ENCODE assay signal across 1 cellular context in the genomic region with DNA sequence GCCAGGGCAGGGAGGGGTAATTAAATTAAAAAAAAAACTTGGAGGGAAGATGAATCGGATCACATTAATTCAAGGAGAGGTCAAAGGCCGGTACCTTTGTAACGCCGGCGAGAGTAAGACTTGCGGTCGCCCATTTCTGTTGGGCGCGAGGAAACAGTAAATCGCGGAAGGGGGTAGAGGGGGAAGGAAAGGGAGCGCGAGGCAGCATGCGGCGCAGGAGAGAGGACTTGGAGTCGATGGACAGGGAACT.
TF ChIP-seq lines count a peak whose summit lies in the region.

No MANE protein-coding gene starts in this region.

TF ChIP-seq in HepG2, 621 proteins besides CTCF, POLR2A, EP300 and RAD21 (continued from another document and continues in another):
- TF ChIP-seq, protein P1, sequence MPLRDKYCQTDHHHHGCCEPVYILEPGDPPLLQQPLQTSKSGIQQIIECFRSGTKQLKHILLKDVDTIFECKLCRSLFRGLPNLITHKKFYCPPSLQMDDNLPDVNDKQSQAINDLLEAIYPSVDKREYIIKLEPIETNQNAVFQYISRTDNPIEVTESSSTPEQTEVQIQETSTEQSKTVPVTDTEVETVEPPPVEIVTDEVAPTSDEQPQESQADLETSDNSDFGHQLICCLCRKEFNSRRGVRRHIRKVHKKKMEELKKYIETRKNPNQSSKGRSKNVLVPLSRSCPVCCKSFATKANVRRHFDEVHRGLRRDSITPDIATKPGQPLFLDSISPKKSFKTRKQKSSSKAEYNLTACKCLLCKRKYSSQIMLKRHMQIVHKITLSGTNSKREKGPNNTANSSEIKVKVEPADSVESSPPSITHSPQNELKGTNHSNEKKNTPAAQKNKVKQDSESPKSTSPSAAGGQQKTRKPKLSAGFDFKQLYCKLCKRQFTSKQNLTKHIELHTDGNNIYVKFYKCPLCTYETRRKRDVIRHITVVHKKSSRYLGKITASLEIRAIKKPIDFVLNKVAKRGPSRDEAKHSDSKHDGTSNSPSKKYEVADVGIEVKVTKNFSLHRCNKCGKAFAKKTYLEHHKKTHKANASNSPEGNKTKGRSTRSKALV (CRISPR knock-in tag; IDR thresholded peaks at IDR 0.05), result peak; percentile 40; the same call in 1 of the 2 replicates
- TF ChIP-seq TRIM24 (CRISPR knock-in tag; IDR thresholded peaks at IDR 0.05) (no peak), ZIK1 (CRISPR knock-in tag; IDR thresholded peaks at IDR 0.05; ENCODE audit: borderline replicate concordance, low read depth) (0 out of 2 replicates have a peak, but pooled peaks have one; percentile 42), JUN (CRISPR knock-in tag; IDR thresholded peaks at IDR 0.05) (no peak), GATAD1 (CRISPR knock-in tag; IDR thresholded peaks at IDR 0.05) (no peak), ZNF30 (CRISPR knock-in tag; IDR thresholded peaks at IDR 0.05) (0 out of 2 replicates have a peak, but pooled peaks have one; percentile 48), ATF7-NPFF (CRISPR knock-in tag; IDR thresholded peaks at IDR 0.05; ENCODE audit: low read depth) (no peak; the same call in 1 of the 2 replicates), CBX5 (CRISPR knock-in tag; IDR thresholded peaks at IDR 0.05; ENCODE audit: borderline replicate concordance) (no peak), ZNF782 (CRISPR knock-in tag; IDR thresholded peaks at IDR 0.05; ENCODE audit: borderline replicate concordance) (0 out of 2 replicates have a peak, but pooled peaks have one; percentile 46), MAZ (IDR thresholded peaks at IDR 0.05; ENCODE audit: borderline replicate concordance, low read depth, low read length) (no peak), MAZ (CRISPR knock-in tag; IDR thresholded peaks at IDR 0.05; ENCODE audit: low read depth) (peak; percentile 59; the same call in 1 of the 2 replicates), ZNF616 (CRISPR knock-in tag; IDR thresholded peaks at IDR 0.05; ENCODE audit: low read depth) (peak; percentile 91; the same call in 1 of the 2 replicates), MIXL1 (CRISPR knock-in tag; IDR thresholded peaks at IDR 0.05) (peak; percentile 17), ARHGAP35 (CRISPR knock-in tag; IDR thresholded peaks at IDR 0.05; ENCODE audit: borderline replicate concordance) (no peak; the same call in 1 of the 2 replicates)
- TF ChIP-seq, protein P2, sequence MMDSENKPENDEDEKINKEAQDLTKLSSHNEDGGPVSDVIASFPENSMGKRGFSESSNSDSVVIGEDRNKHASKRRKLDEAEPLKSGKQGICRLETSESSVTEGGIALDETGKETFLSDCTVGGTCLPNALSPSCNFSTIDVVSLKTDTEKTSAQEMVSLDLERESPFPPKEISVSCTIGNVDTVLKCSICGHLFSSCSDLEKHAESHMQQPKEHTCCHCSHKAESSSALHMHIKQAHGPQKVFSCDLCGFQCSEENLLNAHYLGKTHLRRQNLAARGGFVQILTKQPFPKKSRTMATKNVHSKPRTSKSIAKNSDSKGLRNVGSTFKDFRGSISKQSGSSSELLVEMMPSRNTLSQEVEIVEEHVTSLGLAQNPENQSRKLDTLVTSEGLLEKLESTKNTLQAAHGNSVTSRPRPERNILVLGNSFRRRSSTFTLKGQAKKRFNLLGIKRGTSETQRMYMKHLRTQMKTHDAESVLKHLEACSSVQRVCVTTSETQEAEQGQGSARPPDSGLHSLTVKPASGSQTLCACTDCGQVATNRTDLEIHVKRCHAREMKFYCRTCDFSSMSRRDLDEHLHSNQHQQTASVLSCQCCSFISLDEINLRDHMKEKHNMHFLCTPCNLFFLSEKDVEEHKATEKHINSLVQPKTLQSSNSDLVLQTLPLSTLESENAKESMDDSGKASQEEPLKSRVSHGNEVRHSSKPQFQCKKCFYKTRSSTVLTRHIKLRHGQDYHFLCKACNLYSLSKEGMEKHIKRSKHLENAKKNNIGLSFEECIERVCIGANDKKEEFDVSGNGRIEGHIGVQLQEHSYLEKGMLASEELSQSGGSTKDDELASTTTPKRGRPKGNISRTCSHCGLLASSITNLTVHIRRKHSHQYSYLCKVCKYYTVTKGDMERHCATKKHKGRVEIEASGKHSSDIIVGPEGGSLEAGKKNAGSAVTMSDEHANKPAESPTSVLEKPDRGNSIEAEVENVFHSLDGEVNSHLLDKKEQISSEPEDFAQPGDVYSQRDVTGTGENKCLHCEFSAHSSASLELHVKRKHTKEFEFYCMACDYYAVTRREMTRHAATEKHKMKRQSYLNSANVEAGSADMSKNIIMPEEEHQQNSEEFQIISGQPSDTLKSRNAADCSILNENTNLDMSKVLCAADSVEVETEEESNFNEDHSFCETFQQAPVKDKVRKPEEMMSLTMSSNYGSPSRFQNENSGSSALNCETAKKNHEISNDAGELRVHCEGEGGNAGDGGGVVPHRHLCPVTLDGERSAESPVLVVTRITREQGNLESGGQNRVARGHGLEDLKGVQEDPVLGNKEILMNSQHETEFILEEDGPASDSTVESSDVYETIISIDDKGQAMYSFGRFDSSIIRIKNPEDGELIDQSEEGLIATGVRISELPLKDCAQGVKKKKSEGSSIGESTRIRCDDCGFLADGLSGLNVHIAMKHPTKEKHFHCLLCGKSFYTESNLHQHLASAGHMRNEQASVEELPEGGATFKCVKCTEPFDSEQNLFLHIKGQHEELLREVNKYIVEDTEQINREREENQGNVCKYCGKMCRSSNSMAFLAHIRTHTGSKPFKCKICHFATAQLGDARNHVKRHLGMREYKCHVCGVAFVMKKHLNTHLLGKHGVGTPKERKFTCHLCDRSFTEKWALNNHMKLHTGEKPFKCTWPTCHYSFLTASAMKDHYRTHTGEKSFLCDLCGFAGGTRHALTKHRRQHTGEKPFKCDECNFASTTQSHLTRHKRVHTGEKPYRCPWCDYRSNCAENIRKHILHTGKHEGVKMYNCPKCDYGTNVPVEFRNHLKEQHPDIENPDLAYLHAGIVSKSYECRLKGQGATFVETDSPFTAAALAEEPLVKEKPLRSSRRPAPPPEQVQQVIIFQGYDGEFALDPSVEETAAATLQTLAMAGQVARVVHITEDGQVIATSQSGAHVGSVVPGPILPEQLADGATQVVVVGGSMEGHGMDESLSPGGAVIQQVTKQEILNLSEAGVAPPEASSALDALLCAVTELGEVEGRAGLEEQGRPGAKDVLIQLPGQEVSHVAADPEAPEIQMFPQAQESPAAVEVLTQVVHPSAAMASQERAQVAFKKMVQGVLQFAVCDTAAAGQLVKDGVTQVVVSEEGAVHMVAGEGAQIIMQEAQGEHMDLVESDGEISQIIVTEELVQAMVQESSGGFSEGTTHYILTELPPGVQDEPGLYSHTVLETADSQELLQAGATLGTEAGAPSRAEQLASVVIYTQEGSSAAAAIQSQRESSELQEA (CRISPR knock-in tag; IDR thresholded peaks at IDR 0.05; ENCODE audit: not compliant biosample characterization), result peak; percentile 33
- TF ChIP-seq, protein P3, sequence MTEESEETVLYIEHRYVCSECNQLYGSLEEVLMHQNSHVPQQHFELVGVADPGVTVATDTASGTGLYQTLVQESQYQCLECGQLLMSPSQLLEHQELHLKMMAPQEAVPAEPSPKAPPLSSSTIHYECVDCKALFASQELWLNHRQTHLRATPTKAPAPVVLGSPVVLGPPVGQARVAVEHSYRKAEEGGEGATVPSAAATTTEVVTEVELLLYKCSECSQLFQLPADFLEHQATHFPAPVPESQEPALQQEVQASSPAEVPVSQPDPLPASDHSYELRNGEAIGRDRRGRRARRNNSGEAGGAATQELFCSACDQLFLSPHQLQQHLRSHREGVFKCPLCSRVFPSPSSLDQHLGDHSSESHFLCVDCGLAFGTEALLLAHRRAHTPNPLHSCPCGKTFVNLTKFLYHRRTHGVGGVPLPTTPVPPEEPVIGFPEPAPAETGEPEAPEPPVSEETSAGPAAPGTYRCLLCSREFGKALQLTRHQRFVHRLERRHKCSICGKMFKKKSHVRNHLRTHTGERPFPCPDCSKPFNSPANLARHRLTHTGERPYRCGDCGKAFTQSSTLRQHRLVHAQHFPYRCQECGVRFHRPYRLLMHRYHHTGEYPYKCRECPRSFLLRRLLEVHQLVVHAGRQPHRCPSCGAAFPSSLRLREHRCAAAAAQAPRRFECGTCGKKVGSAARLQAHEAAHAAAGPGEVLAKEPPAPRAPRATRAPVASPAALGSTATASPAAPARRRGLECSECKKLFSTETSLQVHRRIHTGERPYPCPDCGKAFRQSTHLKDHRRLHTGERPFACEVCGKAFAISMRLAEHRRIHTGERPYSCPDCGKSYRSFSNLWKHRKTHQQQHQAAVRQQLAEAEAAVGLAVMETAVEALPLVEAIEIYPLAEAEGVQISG (CRISPR knock-in tag; IDR thresholded peaks at IDR 0.05), result peak; percentile 36; the same call in 1 of the 2 replicates
- TF ChIP-seq, protein P4, sequence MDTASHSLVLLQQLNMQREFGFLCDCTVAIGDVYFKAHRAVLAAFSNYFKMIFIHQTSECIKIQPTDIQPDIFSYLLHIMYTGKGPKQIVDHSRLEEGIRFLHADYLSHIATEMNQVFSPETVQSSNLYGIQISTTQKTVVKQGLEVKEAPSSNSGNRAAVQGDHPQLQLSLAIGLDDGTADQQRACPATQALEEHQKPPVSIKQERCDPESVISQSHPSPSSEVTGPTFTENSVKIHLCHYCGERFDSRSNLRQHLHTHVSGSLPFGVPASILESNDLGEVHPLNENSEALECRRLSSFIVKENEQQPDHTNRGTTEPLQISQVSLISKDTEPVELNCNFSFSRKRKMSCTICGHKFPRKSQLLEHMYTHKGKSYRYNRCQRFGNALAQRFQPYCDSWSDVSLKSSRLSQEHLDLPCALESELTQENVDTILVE (CRISPR knock-in tag; IDR thresholded peaks at IDR 0.05), result no peak; the same call in 1 of the 2 replicates
- TF ChIP-seq, protein P5, sequence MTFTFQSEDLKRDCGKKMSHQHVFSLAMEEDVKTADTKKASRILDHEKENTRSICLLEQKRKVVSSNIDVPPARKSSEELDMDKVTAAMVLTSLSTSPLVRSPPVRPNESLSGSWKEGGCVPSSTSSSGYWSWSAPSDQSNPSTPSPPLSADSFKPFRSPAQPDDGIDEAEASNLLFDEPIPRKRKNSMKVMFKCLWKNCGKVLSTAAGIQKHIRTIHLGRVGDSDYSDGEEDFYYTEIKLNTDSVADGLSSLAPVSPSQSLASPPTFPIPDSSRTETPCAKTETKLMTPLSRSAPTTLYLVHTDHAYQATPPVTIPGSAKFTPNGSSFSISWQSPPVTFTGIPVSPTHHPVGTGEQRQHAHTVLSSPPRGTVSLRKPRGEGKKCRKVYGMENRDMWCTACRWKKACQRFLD (CRISPR knock-in tag; IDR thresholded peaks at IDR 0.05; ENCODE audit: borderline replicate concordance), result peak; percentile 90; the same call in 1 of the 2 replicates
- TF ChIP-seq, protein P6, sequence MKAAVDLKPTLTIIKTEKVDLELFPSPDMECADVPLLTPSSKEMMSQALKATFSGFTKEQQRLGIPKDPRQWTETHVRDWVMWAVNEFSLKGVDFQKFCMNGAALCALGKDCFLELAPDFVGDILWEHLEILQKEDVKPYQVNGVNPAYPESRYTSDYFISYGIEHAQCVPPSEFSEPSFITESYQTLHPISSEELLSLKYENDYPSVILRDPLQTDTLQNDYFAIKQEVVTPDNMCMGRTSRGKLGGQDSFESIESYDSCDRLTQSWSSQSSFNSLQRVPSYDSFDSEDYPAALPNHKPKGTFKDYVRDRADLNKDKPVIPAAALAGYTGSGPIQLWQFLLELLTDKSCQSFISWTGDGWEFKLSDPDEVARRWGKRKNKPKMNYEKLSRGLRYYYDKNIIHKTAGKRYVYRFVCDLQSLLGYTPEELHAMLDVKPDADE (CRISPR knock-in tag; IDR thresholded peaks at IDR 0.05), result no peak
- TF ChIP-seq, protein P7, sequence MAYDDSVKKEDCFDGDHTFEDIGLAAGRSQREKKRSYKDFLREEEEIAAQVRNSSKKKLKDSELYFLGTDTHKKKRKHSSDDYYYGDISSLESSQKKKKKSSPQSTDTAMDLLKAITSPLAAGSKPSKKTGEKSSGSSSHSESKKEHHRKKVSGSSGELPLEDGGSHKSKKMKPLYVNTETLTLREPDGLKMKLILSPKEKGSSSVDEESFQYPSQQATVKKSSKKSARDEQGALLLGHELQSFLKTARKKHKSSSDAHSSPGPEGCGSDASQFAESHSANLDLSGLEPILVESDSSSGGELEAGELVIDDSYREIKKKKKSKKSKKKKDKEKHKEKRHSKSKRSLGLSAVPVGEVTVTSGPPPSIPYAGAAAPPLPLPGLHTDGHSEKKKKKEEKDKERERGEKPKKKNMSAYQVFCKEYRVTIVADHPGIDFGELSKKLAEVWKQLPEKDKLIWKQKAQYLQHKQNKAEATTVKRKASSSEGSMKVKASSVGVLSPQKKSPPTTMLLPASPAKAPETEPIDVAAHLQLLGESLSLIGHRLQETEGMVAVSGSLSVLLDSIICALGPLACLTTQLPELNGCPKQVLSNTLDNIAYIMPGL (CRISPR knock-in tag; IDR thresholded peaks at IDR 0.05; ENCODE audit: borderline replicate concordance in 1 of 2, low read depth in 1 of 2), result peak; percentile 51 to 65; a peak in 3 of 4 replicates
- TF ChIP-seq, protein P8, sequence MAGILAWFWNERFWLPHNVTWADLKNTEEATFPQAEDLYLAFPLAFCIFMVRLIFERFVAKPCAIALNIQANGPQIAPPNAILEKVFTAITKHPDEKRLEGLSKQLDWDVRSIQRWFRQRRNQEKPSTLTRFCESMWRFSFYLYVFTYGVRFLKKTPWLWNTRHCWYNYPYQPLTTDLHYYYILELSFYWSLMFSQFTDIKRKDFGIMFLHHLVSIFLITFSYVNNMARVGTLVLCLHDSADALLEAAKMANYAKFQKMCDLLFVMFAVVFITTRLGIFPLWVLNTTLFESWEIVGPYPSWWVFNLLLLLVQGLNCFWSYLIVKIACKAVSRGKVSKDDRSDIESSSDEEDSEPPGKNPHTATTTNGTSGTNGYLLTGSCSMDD (CRISPR knock-in tag; IDR thresholded peaks at IDR 0.05), result no peak
- TF ChIP-seq, protein P9, sequence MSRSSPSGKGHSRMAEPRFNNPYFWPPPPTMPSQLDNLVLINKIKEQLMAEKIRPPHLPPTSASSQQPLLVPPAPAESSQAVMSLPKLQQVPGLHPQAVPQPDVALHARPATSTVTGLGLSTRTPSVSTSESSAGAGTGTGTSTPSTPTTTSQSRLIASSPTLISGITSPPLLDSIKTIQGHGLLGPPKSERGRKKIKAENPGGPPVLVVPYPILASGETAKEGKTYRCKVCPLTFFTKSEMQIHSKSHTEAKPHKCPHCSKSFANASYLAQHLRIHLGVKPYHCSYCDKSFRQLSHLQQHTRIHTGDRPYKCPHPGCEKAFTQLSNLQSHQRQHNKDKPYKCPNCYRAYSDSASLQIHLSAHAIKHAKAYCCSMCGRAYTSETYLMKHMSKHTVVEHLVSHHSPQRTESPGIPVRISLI (CRISPR knock-in tag; IDR thresholded peaks at IDR 0.05; ENCODE audit: borderline replicate concordance), result peak; percentile 81
